ENCODE assay signal across 16 cellular contexts in genomic region chr13:112638157-112638750, GRCh38. TPM values are rescaled to one million over a fixed set of nuclear protein-coding genes. Genes with fewer than 3 reads are reported as not detected.
DNase-seq lines count a peak whose midpoint lies in the region; ATAC-seq, FAIRE-seq and TF ChIP-seq lines count a peak whose summit lies in the region.
"Had no signal": no experiment of that assay in that cellular context is flagged by ENCODE, and none has a peak within 500 bp of the region (broad histone marks: within the 10 kb centered on the region; RNA-seq: fewer than 3 reads in every experiment).

No MANE protein-coding gene starts in this region.

- TF ChIP-seq CTCF in keratinocyte (optimal IDR thresholded peaks at IDR 0.05 in 1 of 3, IDR thresholded peaks at IDR 0.05 in 1 of 3, conservative IDR thresholded peaks at IDR 0.05 in 1 of 3; ENCODE audit: extremely low read depth in 1 of 3, insufficient read depth in 2 of 3, low read length in 3 of 3) (no peak), vagina (IDR thresholded peaks at IDR 0.05) (no peak)

- H3K36me3 ChIP-seq in keratinocyte (ENCODE audit: control insufficient read depth in 2 of 2, extremely low read depth in 1 of 2, insufficient read depth in 2 of 2, low read length in 2 of 2) (no peaks in the 10 kb centered on the region), vagina (no peaks in the 10 kb centered on the region)
- H3K36me3 ChIP-seq: sigmoid colon, thoracic aorta had no signal

- H3K79me2 ChIP-seq in keratinocyte (ENCODE audit: control insufficient read depth, insufficient read depth, low read length): no peaks in the 10 kb centered on the region

- peak; percentile 57 for FAIRE-seq in keratinocyte (lab: Jason Lieb, UNC)

- DNase-seq in COR-L47 (lab: John Stamatoyannopoulos, UW) (peak; percentile 78), DMS79 treated with DMSO at 0.1 percent for 48 hours (lab: John Stamatoyannopoulos, UW) (peak; percentile 31), NCI-H774 (lab: John Stamatoyannopoulos, UW) (peak; percentile 74), keratinocyte (ENCODE audit: low read depth, low spot score) (no peak), vagina (ENCODE audit: extremely low spot score in 2 of 2) (no peak), 8988T (no peak), cerebellar nuclear complex (lab: John Stamatoyannopoulos, UW) (no peak)
- DNase-seq: activated naive CD4-positive, alpha-beta T cell treated with Interleukin-2 at 50 U/mL for 16 hours; body of pancreas; dermis blood vessel endothelial cell; NCI-H2081 treated with DMSO at 0.1 percent for 48 hours; sigmoid colon; stimulated activated CD4-positive, alpha-beta T cell treated with anti-CD3 and anti-CD28 coated beads, Interleukin-4, amount 100 ng/mL, for 4 hours had no signal

- dilution Hi-C loops in keratinocyte (cut with MboI; ENCODE audit: extremely low pct_ligation_motif_present, low sequenced_read_pairs): no loop called here

- H3K4me3 ChIP-seq in keratinocyte (ENCODE audit: control insufficient read depth in 2 of 3, extremely low read depth in 1 of 3, insufficient read depth in 2 of 3, low read depth in 1 of 3, low read length in 3 of 3) (peak overlapping the region in 1 of 3 experiments; percentile 40), vagina (no peak overlapping the region)
- H3K4me3 ChIP-seq: body of pancreas, sigmoid colon, thoracic aorta had no signal

- H4K20me1 ChIP-seq in keratinocyte (ENCODE audit: control insufficient read depth, extremely low read depth, insufficient read depth, low read length): no peaks in the 10 kb centered on the region

- H3K27me3 ChIP-seq in keratinocyte (ENCODE audit: control insufficient read depth, extremely low read depth, insufficient read depth, low read length) (peaks cover 45% of the 10 kb centered on the region), vagina (no peaks in the 10 kb centered on the region)
- H3K27me3 ChIP-seq: body of pancreas, sigmoid colon had no signal

- peaks cover 7% of the 10 kb centered on the region for H3K4me1 ChIP-seq in keratinocyte (ENCODE audit: control insufficient read depth, extremely low read depth, insufficient read depth, low read length)
- no peaks in the 10 kb centered on the region for H3K4me1 ChIP-seq in vagina

- ATAC-seq in HG02588 (IDR thresholded peaks at IDR 0.05; ENCODE audit: unreplicated experiment): no peak
- ATAC-seq: body of pancreas had no signal

- H3K9me3 ChIP-seq in keratinocyte (ENCODE audit: control insufficient read depth, low read depth, low read length) (no peaks in the 10 kb centered on the region), vagina (no peaks in the 10 kb centered on the region)
- H3K9me3 ChIP-seq: body of pancreas, sigmoid colon, thoracic aorta had no signal

- H2AFZ ChIP-seq in keratinocyte (ENCODE audit: control insufficient read depth, low read length): peak overlapping the region; percentile 62

- H3K9ac ChIP-seq in keratinocyte (ENCODE audit: control insufficient read depth, extremely low read depth, insufficient read depth, low read length): no peak overlapping the region

- no peaks in the 10 kb centered on the region for H3K9me1 ChIP-seq in keratinocyte (ENCODE audit: control insufficient read depth, extremely low read depth, insufficient read depth, low read length)

- peak overlapping the region; percentile 65 for H3K4me2 ChIP-seq in keratinocyte (ENCODE audit: control insufficient read depth, extremely low read depth, insufficient read depth, low read depth, low read length)

- H3K27ac ChIP-seq in keratinocyte (ENCODE audit: control insufficient read depth, insufficient read depth, low read length): no peak overlapping the region
- H3K27ac ChIP-seq in vagina: no peak overlapping the region
- H3K27ac ChIP-seq: body of pancreas, sigmoid colon, thoracic aorta, VCaP had no signal

- no peak for TF ChIP-seq POLR2A in vagina (IDR thresholded peaks at IDR 0.05)

- intact Hi-C loops in vagina (cut with DNase I): no loop called here

RNA-seq across cellular contexts. Expression of gene TUBGCP3, which starts 50.3 kb away (rescaled TPM):
- polyA plus RNA-seq in keratinocyte: 9.2 to 16.8 TPM (median 14.0 TPM) in 3 replicates
- 7.1 TPM for polyA plus RNA-seq in keratinocyte (2011; ENCODE audit: low read depth)
- 10.5 TPM in 2 replicates for polyA plus RNA-seq in keratinocyte (2011; cell fraction: cytosol; rRNA removed)
- 21.3 and 32.1 TPM in 2 replicates for polyA plus RNA-seq in keratinocyte (2011; cell fraction: nucleus; rRNA removed)
- 12.5 and 15.7 TPM in 2 replicates for polyA plus RNA-seq in keratinocyte (2012; ENCODE audit: low replicate concordance)
- 16.5 to 29.6 TPM (median 23.1 TPM) in 3 replicates for polyA minus RNA-seq in keratinocyte
- polyA minus RNA-seq in keratinocyte (2011; cell fraction: cytosol; rRNA and poly(A)+ RNA removed): 7.7 TPM
- polyA minus RNA-seq in keratinocyte (2011; cell fraction: nucleus; rRNA and poly(A)+ RNA removed): 18.9 and 28.8 TPM in 2 replicates
- 23.3 TPM for total RNA-seq in vagina

RNA-seq across cellular contexts. Expression of gene ATP11A, which starts 51.6 kb away (rescaled TPM):
- polyA plus RNA-seq in keratinocyte: 3.6 to 4.3 TPM (median 4.3 TPM) in 3 replicates
- polyA plus RNA-seq in keratinocyte (2011; ENCODE audit: low read depth): 12.7 TPM
- polyA plus RNA-seq in keratinocyte (2011; cell fraction: cytosol; rRNA removed): 3.5 and 3.7 TPM in 2 replicates
- polyA plus RNA-seq in keratinocyte (2011; cell fraction: nucleus; rRNA removed): 26.6 and 34.8 TPM in 2 replicates
- 5.9 and 15.0 TPM in 2 replicates for polyA plus RNA-seq in keratinocyte (2012; ENCODE audit: low replicate concordance)
- 9.9 to 26.6 TPM (median 21.3 TPM) in 3 replicates for polyA minus RNA-seq in keratinocyte
- 10.9 TPM for polyA minus RNA-seq in keratinocyte (2011; cell fraction: cytosol; rRNA and poly(A)+ RNA removed)
- 32.7 and 44.0 TPM in 2 replicates for polyA minus RNA-seq in keratinocyte (2011; cell fraction: nucleus; rRNA and poly(A)+ RNA removed)
- total RNA-seq in vagina: 33.4 TPM

Comparison
In these comparisons a context has a peak if more than half of its experiments do, and no peak if none do; other contexts are left out.
1. DNase-seq: peak in COR-L47 (single experiment), DMS79 treated with DMSO at 0.1 percent for 48 hours (single experiment) and NCI-H774 (single experiment); none in keratinocyte (single experiment), vagina (0 of 2), 8988T (single experiment) and cerebellar nuclear complex (0 of 2).